ENCODE assay signal across 13 cellular contexts in the genomic region with DNA sequence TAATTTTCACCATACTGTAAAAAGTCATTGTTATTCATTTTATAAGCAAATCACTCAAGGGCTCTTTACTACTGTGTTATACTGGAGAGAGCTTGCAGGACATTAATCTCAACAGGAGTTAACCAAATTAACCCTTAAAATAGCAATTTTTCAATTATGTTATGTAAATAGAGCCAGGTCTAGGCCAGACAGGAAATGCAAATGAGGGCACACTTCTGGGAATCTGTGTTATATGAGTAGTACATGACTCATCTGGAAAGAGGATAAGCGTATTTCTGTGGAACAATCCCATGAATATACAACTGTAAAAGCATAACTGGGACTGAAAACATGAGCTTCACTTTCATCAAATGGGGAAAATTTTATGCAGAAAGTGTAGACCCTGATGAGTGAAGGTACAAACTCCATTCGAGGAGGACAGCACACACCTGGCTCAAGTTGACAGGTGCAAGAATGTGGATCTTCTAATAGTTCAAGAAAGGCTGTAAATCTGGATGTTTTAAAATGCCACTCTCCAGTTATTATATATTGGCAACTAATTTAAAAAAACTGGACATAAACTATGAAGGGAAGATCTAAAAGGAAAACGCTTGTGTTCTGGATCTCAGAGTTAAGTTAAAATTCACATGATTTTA.
A peak's percentile ranks its signal among the peaks of the same experiment; 100 is the strongest.
DNase-seq lines count a peak whose midpoint lies in the region; ATAC-seq, FAIRE-seq and TF ChIP-seq lines count a peak whose summit lies in the region.
"Had no signal": no experiment of that assay in that cellular context is flagged by ENCODE, and none has a peak within 500 bp of the region (broad histone marks: within the 10 kb centered on the region; RNA-seq: fewer than 3 reads in every experiment).

No MANE protein-coding gene starts in this region.

- H3K27me3 ChIP-seq in IMR-90 (ENCODE audit: control insufficient read depth, insufficient read depth, low read length) (no peaks in the 10 kb centered on the region), astrocyte (ENCODE audit: insufficient read depth, low read length) (no peaks in the 10 kb centered on the region), gastrocnemius medialis (no peaks in the 10 kb centered on the region)

- peak overlapping the region; percentile 87 for H2BK5ac ChIP-seq in IMR-90 (ENCODE audit: low read depth, low read length, poor library complexity, severe bottlenecking)

- no peak overlapping the region for H3K4me3 Mint-ChIP-seq in astrocyte (ENCODE audit: unreplicated experiment)
- H3K4me3 Mint-ChIP-seq in activated naive CD4-positive, alpha-beta T cell treated with anti-CD3 and anti-CD28 coated beads for 36 hours: no peak overlapping the region

- peak overlapping the region in 1 of 2 experiments; percentile 86; a peak in 2 of 4 replicates for H4K8ac ChIP-seq in IMR-90 (ENCODE audit: low read depth in 2 of 2, low read length in 2 of 2)

- peak; percentile 87 for ATAC-seq in IMR-90 (ENCODE audit: low read depth)
- no peak for ATAC-seq in gastrocnemius medialis
- ATAC-seq in HG02885 (IDR thresholded peaks at IDR 0.05; ENCODE audit: poor library complexity, unreplicated experiment): no peak

- H3K23ac ChIP-seq in IMR-90 (ENCODE audit: low read depth, low read length): no peak overlapping the region

- H3K4me3 ChIP-seq in IMR-90 (ENCODE audit: insufficient read depth, low read depth, low read length) (no peak overlapping the region), astrocyte (ENCODE audit: insufficient read depth, low read depth, low read length) (no peak overlapping the region), gastrocnemius medialis (no peak overlapping the region)

- peak overlapping the region; percentile 36; the same call in 1 of the 2 replicates for H3K56ac ChIP-seq in IMR-90 (ENCODE audit: extremely low read depth, insufficient read depth, low read length)

- H3K4me2 ChIP-seq in IMR-90 (ENCODE audit: low read depth, low read length): peak overlapping the region; percentile 99
- peak overlapping the region; percentile 65 for H3K4me2 ChIP-seq in astrocyte (ENCODE audit: low read length)

- H2BK15ac ChIP-seq in IMR-90 (ENCODE audit: low read depth, low read length): peak overlapping the region; percentile 95

- TF ChIP-seq POLR2A in IMR-90 (IDR thresholded peaks at IDR 0.05; ENCODE audit: low read depth, low read length) (no peak), gastrocnemius medialis (IDR thresholded peaks at IDR 0.05) (no peak)

- H3K27me3 Mint-ChIP-seq in astrocyte (ENCODE audit: low read depth, unreplicated experiment): no peaks in the 10 kb centered on the region
- H3K27me3 Mint-ChIP-seq in activated naive CD4-positive, alpha-beta T cell treated with anti-CD3 and anti-CD28 coated beads for 36 hours (ENCODE audit: low read depth): no peaks in the 10 kb centered on the region

- CTCF ChIA-PET in IMR-90 (lab: Yijun Ruan, JAX): interaction anchor here (0.7 to 1.7 kb wide), 3 partner anchors 13 to 457 kb away, joined by 3 to 6 read pairs (median 4); no protein-coding TSS in a partner anchor
- CTCF ChIA-PET in activated naive CD4-positive, alpha-beta T cell treated with anti-CD3 and anti-CD28 coated beads for 36 hours (lab: Charles Lee): no interaction called here

- peak overlapping the region; percentile 93; the same call in 1 of the 2 replicates for H2AK5ac ChIP-seq in IMR-90 (ENCODE audit: low read depth, low read length)

- peak overlapping the region; percentile 68; the same call in 1 of the 2 replicates for H4K91ac ChIP-seq in IMR-90 (ENCODE audit: insufficient read depth, low read depth, low read length)

- TF ChIP-seq CTCF in IMR-90 (conservative IDR thresholded peaks at IDR 0.05; ENCODE audit: low read depth, low read length): no peak
- no peak for TF ChIP-seq CTCF in astrocyte (IDR thresholded peaks at IDR 0.05; ENCODE audit: insufficient read depth, low read depth, low read length)
- TF ChIP-seq CTCF in gastrocnemius medialis (IDR thresholded peaks at IDR 0.05 in 4 of 5, conservative IDR thresholded peaks at IDR 0.05 in 1 of 5): no peak

- DNase-seq in DMS153 treated with DMSO at 0.1 percent for 48 hours (lab: John Stamatoyannopoulos, UW; ENCODE audit: unreplicated experiment) (peak; percentile 10), IMR-90 (peak; percentile 83), astrocyte (ENCODE audit: low read depth) (peak; percentile 80), lung microvascular endothelial cell (ENCODE audit: low read depth in 2 of 2) (peak; percentile 89 to 92), gastrocnemius medialis (no peak)
- no peak for DNase-seq in NK-92 treated with Interleukin-12 subunit alpha and Interleukin-12 subunit beta, amount 100 ng/mL, for 24 hours (lab: John Stamatoyannopoulos, UW)
- no peak for DNase-seq in activated naive CD4-positive, alpha-beta T cell treated with anti-CD3 and anti-CD28 coated beads for 36 hours
- DNase-seq: activated effector memory CD4-positive, alpha-beta T cell treated with Interleukin-2 at 50 U/mL for 16 hours; H7; head of caudate nucleus; Kasumi-1; occipital lobe had no signal

- dilution Hi-C loops in IMR-90 (cut with HindIII; ENCODE audit: low sequenced_read_pairs, unreplicated experiment): no loop called here

- H3K79me2 ChIP-seq in astrocyte (ENCODE audit: insufficient read depth, low read length): no peaks in the 10 kb centered on the region

- POLR2A ChIA-PET in IMR-90 (lab: Charles Lee; ENCODE audit: unreplicated experiment): no interaction called here

- H2AFZ ChIP-seq in IMR-90 (replicated peaks; ENCODE audit: low read length, poor library complexity) (peak overlapping the region; percentile 65), astrocyte (ENCODE audit: low read depth, low read length) (no peak overlapping the region)

- peak overlapping the region; percentile 93 for H4K5ac ChIP-seq in IMR-90 (ENCODE audit: low read depth, low read length)

- peak overlapping the region; percentile 42; the same call in 1 of the 2 replicates for H3K9ac ChIP-seq in IMR-90 (ENCODE audit: low read depth, low read length)
- H3K9ac ChIP-seq in astrocyte (ENCODE audit: low read length): no peak overlapping the region

- peak overlapping the region; percentile 87 for H3K4ac ChIP-seq in IMR-90 (ENCODE audit: low read depth, low read length)

- no peaks in the 10 kb centered on the region for H3K9me3 Mint-ChIP-seq in astrocyte (ENCODE audit: unreplicated experiment)
- H3K9me3 Mint-ChIP-seq in activated naive CD4-positive, alpha-beta T cell treated with anti-CD3 and anti-CD28 coated beads for 36 hours: no peaks in the 10 kb centered on the region

- no peak overlapping the region for H2AK9ac ChIP-seq in IMR-90 (replicated peaks; ENCODE audit: low read depth, low read length, poor library complexity)

- H3K79me1 ChIP-seq in IMR-90 (ENCODE audit: low read depth in 1 of 2, low read length in 2 of 2): no peaks in the 10 kb centered on the region

- H3K36me3 ChIP-seq in IMR-90 (ENCODE audit: control insufficient read depth, insufficient read depth, low read length) (no peaks in the 10 kb centered on the region), astrocyte (ENCODE audit: insufficient read depth, low read length) (no peaks in the 10 kb centered on the region), gastrocnemius medialis (no peaks in the 10 kb centered on the region)

- H3K9me1 ChIP-seq in IMR-90 (ENCODE audit: insufficient read depth, low read length): peaks cover 7% of the 10 kb centered on the region; the same call in 1 of the 2 replicates

- H3K4me1 Mint-ChIP-seq in astrocyte (ENCODE audit: low read depth, unreplicated experiment): peaks cover 22% of the 10 kb centered on the region
- peaks cover 22% of the 10 kb centered on the region for H3K4me1 Mint-ChIP-seq in activated naive CD4-positive, alpha-beta T cell treated with anti-CD3 and anti-CD28 coated beads for 36 hours (ENCODE audit: low read depth)

- H3K18ac ChIP-seq in IMR-90 (ENCODE audit: low read depth, low read length): peak overlapping the region; percentile 95; the same call in 1 of the 2 replicates

- no peak overlapping the region for H3K27ac Mint-ChIP-seq in astrocyte (ENCODE audit: unreplicated experiment)
- H3K27ac Mint-ChIP-seq in activated naive CD4-positive, alpha-beta T cell treated with anti-CD3 and anti-CD28 coated beads for 36 hours: no peak overlapping the region

- peak overlapping the region; percentile 95 for H3K14ac ChIP-seq in IMR-90 (replicated peaks; ENCODE audit: low read depth, low read length)

- BruUV-seq in IMR-90 (replicated peaks; lab: Mats Ljungman, UMichigan): no TSS peak

- peak overlapping the region; percentile 95 for H2BK20ac ChIP-seq in IMR-90 (ENCODE audit: low read depth, low read length)

- H3K27ac ChIP-seq in IMR-90 (ENCODE audit: insufficient read depth, low read length): peak overlapping the region; percentile 60
- H3K27ac ChIP-seq in astrocyte (ENCODE audit: low read depth, low read length): peak overlapping the region; percentile 71
- H3K27ac ChIP-seq in gastrocnemius medialis: no peak overlapping the region

- intact Hi-C loops in IMR-90 (cut with micrococcal nuclease) (no loop called here), gastrocnemius medialis (cut with DNase I; ENCODE audit: low total_unique reads) (no loop called here)
- intact Hi-C loops in activated naive CD4-positive, alpha-beta T cell treated with anti-CD3 and anti-CD28 coated beads for 36 hours (cut with micrococcal nuclease): loop anchor here (10.0 kb wide), 1 partner anchor 330 kb away; no protein-coding TSS in a partner anchor

- in situ Hi-C loops in IMR-90 (cut with MboI; ENCODE audit: low sequenced_read_pairs) (no loop called here), gastrocnemius medialis (cut with MboI; ENCODE audit: low sequenced_read_pairs in 4 of 4) (no loop called here)

- H3K4me1 ChIP-seq in IMR-90 (ENCODE audit: control insufficient read depth, insufficient read depth, low read length): peaks cover 8% of the 10 kb centered on the region
- peaks cover 28% of the 10 kb centered on the region for H3K4me1 ChIP-seq in astrocyte (ENCODE audit: insufficient read depth, low read length)
- no peaks in the 10 kb centered on the region for H3K4me1 ChIP-seq in gastrocnemius medialis

- H3K36me3 Mint-ChIP-seq in astrocyte (ENCODE audit: low read depth, unreplicated experiment): no peaks in the 10 kb centered on the region
- no peaks in the 10 kb centered on the region for H3K36me3 Mint-ChIP-seq in activated naive CD4-positive, alpha-beta T cell treated with anti-CD3 and anti-CD28 coated beads for 36 hours (ENCODE audit: low read depth)

- H4K20me1 ChIP-seq in IMR-90 (ENCODE audit: insufficient read depth, low read length) (no peaks in the 10 kb centered on the region), astrocyte (ENCODE audit: insufficient read depth, low read length) (no peaks in the 10 kb centered on the region)

- FAIRE-seq in astrocyte (lab: Jason Lieb, UNC): peak; percentile 91

- no peak for TF ChIP-seq RAD21 in IMR-90 (IDR thresholded peaks at IDR 0.05; ENCODE audit: low read length)

- no peaks in the 10 kb centered on the region for H3K9me3 ChIP-seq in IMR-90 (ENCODE audit: control insufficient read depth, insufficient read depth, low read length)
- H3K9me3 ChIP-seq in astrocyte (ENCODE audit: insufficient read depth, low read depth, low read length): no peaks in the 10 kb centered on the region
- H3K9me3 ChIP-seq in gastrocnemius medialis: no peaks in the 10 kb centered on the region

- no CpG with 5 or more reads among the region's 3 CpGs for WGBS in IMR-90 (ENCODE audit: extremely low coverage in 2 of 2, insufficient read length in 1 of 2), 2 experiments

- H2BK120ac ChIP-seq in IMR-90 (ENCODE audit: low read depth, low read length): peak overlapping the region; percentile 94

TF ChIP-seq in IMR-90, 13 proteins besides CTCF, POLR2A, EP300 and RAD21 (continues in another document):
- TF ChIP-seq CEBPB (IDR thresholded peaks at IDR 0.05; ENCODE audit: low read depth, low read length): no peak

Comparison
In these comparisons a context has a peak if more than half of its experiments do, and no peak if none do; other contexts are left out.
1. DNase-seq: peak in DMS153 treated with DMSO at 0.1 percent for 48 hours (single experiment), IMR-90 (single experiment), astrocyte (single experiment) and lung microvascular endothelial cell (2 of 2); none in gastrocnemius medialis (0 of 2), NK-92 treated with Interleukin-12 subunit alpha and Interleukin-12 subunit beta, amount 100 ng/mL, for 24 hours (single experiment) and activated naive CD4-positive, alpha-beta T cell treated with anti-CD3 and anti-CD28 coated beads for 36 hours (single experiment).
2. H3K27ac ChIP-seq: peak in IMR-90 (single experiment) and astrocyte (single experiment); none in gastrocnemius medialis (0 of 4).